Comparison of ENCODE assay signal across 8 cellular contexts in genomic region chr9:13811876-13812275, GRCh38.
"Had no signal": no experiment of that assay in that cellular context is flagged by ENCODE, and none has a peak within 500 bp of the region (broad histone marks: within the 10 kb centered on the region; RNA-seq: fewer than 3 reads in every experiment).

No MANE protein-coding gene starts in this region.

- H3K4me3 ChIP-seq: GM12878 had no signal

- DNase-seq: GDM1, GF-D8 had no signal

- FAIRE-seq: G401.6, GM12878, GM12891, GM12892, GM18507, GM19239 had no signal

- ATAC-seq: GM12878 had no signal
